9 cellular contexts compared by ENCODE assay signal in the genomic region with DNA sequence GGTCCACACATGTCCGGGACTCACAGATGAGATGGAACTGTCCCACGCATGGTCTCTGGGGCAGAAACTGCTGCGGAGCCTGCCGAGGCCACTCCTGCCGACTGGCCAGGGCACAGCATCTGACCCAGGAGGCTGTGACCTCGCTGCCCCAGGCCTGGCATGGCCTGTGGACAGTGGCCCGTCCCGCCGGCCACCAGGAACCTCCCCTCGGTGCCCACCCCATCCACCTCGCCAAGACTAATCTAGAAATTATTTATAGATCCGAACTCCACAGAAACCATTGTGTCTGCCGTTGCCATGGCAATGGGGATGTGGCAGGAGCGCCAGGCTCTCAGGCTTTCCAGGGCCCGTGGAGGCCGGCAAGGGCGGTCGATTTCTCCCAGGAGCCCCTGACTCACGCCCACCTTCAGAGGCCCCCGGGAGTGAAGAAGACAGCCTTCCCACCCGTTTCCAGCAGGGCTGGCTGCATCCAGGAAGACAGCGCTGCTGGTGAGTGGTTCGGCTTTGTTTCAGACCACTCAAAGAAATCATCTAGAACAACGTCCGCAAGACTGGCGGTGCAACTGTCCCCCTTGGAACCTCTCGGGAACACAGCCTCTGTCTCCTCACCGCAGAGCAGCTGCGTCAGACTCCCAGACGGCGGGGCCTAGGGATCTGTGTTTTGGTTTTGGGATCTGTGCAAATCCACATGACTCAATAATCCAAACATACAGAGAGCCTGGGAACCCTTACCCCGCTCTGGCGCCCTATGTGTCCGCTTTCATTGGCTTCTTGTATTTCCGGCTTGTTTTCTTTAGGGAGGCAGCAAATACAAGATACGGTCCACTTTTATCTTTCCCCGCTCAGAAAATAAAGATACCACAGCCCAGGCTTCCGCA. TPM values are rescaled to one million over a fixed set of nuclear protein-coding genes. Genes with fewer than 3 reads are reported as not detected.
A peak's percentile ranks its signal among the peaks of the same experiment; 100 is the strongest.
DNase-seq lines count a peak whose midpoint lies in the region; ATAC-seq and TF ChIP-seq lines count a peak whose summit lies in the region.
"Had no signal": no experiment of that assay in that cellular context is flagged by ENCODE, and none has a peak within 500 bp of the region (broad histone marks: within the 10 kb centered on the region; RNA-seq: fewer than 3 reads in every experiment).

No MANE protein-coding gene starts in this region.

- H3K79me2 ChIP-seq in neural cell (replicated peaks; ENCODE audit: insufficient read depth, low read length) = no peaks in the 10 kb centered on the region

- peak overlapping the region; percentile 46 for H3K9ac ChIP-seq in neural cell (ENCODE audit: low read length)

- no peaks in the 10 kb centered on the region for H3F3A ChIP-seq in neural cell (ENCODE audit: insufficient read depth, low read length, poor library complexity, severe bottlenecking)

- TF ChIP-seq CTCF in esophagus muscularis mucosa (IDR thresholded peaks at IDR 0.05) = no peak
- no peak for TF ChIP-seq CTCF in neural cell (IDR thresholded peaks at IDR 0.05; ENCODE audit: poor library complexity, severe bottlenecking)

- no peaks in the 10 kb centered on the region for H3K36me3 ChIP-seq in esophagus muscularis mucosa
- H3K36me3 ChIP-seq in neural cell (ENCODE audit: insufficient read depth, low read length) = no peaks in the 10 kb centered on the region

- DNase-seq in AG08396 (ENCODE audit: low spot score) (peak; percentile 91), NCI-H2107 treated with DMSO at 0.1 percent for 48 hours (lab: John Stamatoyannopoulos, UW; ENCODE audit: unreplicated experiment) (peak; percentile 21), esophagus muscularis mucosa (ENCODE audit: extremely low spot score) (no peak), ACHN (no peak), KG1 (lab: John Stamatoyannopoulos, UW) (no peak)

- peaks cover 0 to 25% (median 12%) of the 10 kb centered on the region in 4 donors for H3K4me1 ChIP-seq in esophagus muscularis mucosa

- intact Hi-C loops in esophagus muscularis mucosa (cut with DNase I) = no loop called here

- TF ChIP-seq EP300 in esophagus muscularis mucosa (IDR thresholded peaks at IDR 0.05) (no peak), neural cell (conservative IDR thresholded peaks at IDR 0.05; ENCODE audit: poor library complexity, severe bottlenecking) (peak; percentile 26)

- no peak overlapping the region for H3K4me2 ChIP-seq in neural cell (ENCODE audit: low read length)

- H3K9me3 ChIP-seq in esophagus muscularis mucosa (peaks cover 0 to 11% (median 5%) of the 10 kb centered on the region in 4 donors), neural cell (ENCODE audit: low read length) (no peaks in the 10 kb centered on the region)

- H2AFZ ChIP-seq in neural cell (ENCODE audit: low read depth, low read length) = no peak overlapping the region

- H3K4me3 ChIP-seq in esophagus muscularis mucosa (peak overlapping the region in 3 of 4 donors; percentile 1 to 27 (median 14)), neural cell (ENCODE audit: low read length) (peak overlapping the region; percentile 37)

- no peak for TF ChIP-seq RAD21 in neural cell (conservative IDR thresholded peaks at IDR 0.05)

- in situ Hi-C loops in ACHN (cut with HindIII; ENCODE audit: low pct_ligation_motif_present, low pct_unique_long_range_greater_than_20kb, low sequenced_read_pairs) = no loop called here

- H3K27ac ChIP-seq in esophagus muscularis mucosa (replicated peaks in 1 of 4) = peak overlapping the region; percentile 31 to 68 (median 50)
- H3K27ac ChIP-seq in neural cell (ENCODE audit: low read length) = peak overlapping the region; percentile 53

- no peak for TF ChIP-seq POLR2A in esophagus muscularis mucosa (IDR thresholded peaks at IDR 0.05; ENCODE audit: low read depth)

- ATAC-seq in HG02610 (IDR thresholded peaks at IDR 0.05; ENCODE audit: unreplicated experiment) = no peak
- ATAC-seq in GM18858 (IDR thresholded peaks at IDR 0.05; ENCODE audit: unreplicated experiment) = no peak
- ATAC-seq: activated T-helper 17 cell treated with anti-CD3 and anti-CD28 coated beads, Interleukin-2, amount 50 U/mL, for 72 hours had no signal

- H3K27me3 ChIP-seq in esophagus muscularis mucosa (peaks cover 0 to 73% (median 2%) of the 10 kb centered on the region in 4 donors), neural cell (ENCODE audit: insufficient read depth, low read depth, low read length) (no peaks in the 10 kb centered on the region)

- 42% methylated on average over 27 of the region's 38 CpGs for WGBS in esophagus muscularis mucosa

- H4K20me1 ChIP-seq in neural cell (ENCODE audit: insufficient read depth) = no peaks in the 10 kb centered on the region

- H3K9me2 ChIP-seq in neural cell (ENCODE audit: insufficient read depth, low read length) = no peaks in the 10 kb centered on the region

TF ChIP-seq in neural cell, 6 proteins besides CTCF, POLR2A, EP300 and RAD21:
- TF ChIP-seq, protein P1, sequence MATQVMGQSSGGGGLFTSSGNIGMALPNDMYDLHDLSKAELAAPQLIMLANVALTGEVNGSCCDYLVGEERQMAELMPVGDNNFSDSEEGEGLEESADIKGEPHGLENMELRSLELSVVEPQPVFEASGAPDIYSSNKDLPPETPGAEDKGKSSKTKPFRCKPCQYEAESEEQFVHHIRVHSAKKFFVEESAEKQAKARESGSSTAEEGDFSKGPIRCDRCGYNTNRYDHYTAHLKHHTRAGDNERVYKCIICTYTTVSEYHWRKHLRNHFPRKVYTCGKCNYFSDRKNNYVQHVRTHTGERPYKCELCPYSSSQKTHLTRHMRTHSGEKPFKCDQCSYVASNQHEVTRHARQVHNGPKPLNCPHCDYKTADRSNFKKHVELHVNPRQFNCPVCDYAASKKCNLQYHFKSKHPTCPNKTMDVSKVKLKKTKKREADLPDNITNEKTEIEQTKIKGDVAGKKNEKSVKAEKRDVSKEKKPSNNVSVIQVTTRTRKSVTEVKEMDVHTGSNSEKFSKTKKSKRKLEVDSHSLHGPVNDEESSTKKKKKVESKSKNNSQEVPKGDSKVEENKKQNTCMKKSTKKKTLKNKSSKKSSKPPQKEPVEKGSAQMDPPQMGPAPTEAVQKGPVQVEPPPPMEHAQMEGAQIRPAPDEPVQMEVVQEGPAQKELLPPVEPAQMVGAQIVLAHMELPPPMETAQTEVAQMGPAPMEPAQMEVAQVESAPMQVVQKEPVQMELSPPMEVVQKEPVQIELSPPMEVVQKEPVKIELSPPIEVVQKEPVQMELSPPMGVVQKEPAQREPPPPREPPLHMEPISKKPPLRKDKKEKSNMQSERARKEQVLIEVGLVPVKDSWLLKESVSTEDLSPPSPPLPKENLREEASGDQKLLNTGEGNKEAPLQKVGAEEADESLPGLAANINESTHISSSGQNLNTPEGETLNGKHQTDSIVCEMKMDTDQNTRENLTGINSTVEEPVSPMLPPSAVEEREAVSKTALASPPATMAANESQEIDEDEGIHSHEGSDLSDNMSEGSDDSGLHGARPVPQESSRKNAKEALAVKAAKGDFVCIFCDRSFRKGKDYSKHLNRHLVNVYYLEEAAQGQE (IDR thresholded peaks at IDR 0.05; ENCODE audit: borderline replicate concordance) = no peak
- TF ChIP-seq SMC3 (conservative IDR thresholded peaks at IDR 0.05; ENCODE audit: poor library complexity) = no peak
- TF ChIP-seq TAF1 (IDR thresholded peaks at IDR 0.05; ENCODE audit: low read depth) = no peak
- no peak for TF ChIP-seq MXI1 (conservative IDR thresholded peaks at IDR 0.05; ENCODE audit: poor library complexity, severe bottlenecking)
- TF ChIP-seq POLR2AphosphoS5 (IDR thresholded peaks at IDR 0.05) = no peak
- TF ChIP-seq EZH2 (IDR thresholded peaks at IDR 0.05; ENCODE audit: borderline replicate concordance, insufficient read depth, low read length, poor library complexity, severe bottlenecking) = no peak

RNA-seq across cellular contexts. Expression of a gene that starts 48.4 kb away (rescaled TPM):
- total RNA-seq in esophagus muscularis mucosa = 10 to 100 TPM; 12.9 to 24.7 (median 18.6) TPM
- 22.1 and 22.8 TPM in 2 replicates for polyA plus RNA-seq in neural cell
- 39.2 and 46.3 TPM in 2 replicates for polyA minus RNA-seq in neural cell

Comparison
In these comparisons a context has a peak if more than half of its experiments do, and no peak if none do; other contexts are left out.
1. DNase-seq: peak in AG08396 (single experiment) and NCI-H2107 treated with DMSO at 0.1 percent for 48 hours (single experiment); none in esophagus muscularis mucosa (single experiment), ACHN (single experiment) and KG1 (single experiment).